13 cellular contexts compared by ENCODE assay signal in the genomic region with DNA sequence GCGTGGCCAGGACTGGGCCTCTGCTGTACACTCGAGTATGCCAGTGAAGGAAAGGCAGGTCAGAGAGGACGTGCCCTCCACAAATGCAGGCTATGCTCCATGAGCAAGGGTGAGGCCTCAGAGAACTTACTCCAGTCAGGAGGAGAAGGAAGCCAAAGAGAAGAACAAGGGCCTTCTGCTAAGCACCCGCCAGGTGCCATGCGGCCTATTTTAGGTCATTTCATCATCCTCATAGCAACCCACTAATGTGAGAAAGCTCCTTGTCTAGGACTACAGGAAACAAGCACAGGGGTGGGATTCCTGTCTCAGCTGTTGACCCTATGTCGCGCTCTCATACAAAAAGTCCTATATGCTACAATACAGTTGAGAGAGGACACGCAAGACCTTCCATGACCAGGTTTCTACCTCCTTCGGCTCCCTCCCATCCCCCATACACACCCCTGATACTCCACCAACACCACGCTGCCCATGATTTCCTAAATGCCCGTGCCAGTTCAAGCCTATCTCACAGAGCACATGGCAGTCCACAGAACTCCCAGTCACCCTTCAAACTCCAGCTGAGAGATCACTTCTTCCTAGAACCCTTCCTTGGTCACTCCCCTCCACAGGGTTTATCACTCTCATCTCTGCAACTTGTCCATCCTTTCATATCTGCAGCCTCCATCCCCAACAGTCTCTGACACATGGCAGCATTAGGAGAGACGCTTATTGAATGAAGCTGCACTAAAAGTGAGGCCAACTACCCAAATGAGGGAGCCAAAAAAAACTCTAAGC. TPM values are rescaled to one million over a fixed set of nuclear protein-coding genes. Genes with fewer than 3 reads are reported as not detected.
A peak's percentile ranks its signal among the peaks of the same experiment; 100 is the strongest.
DNase-seq lines count a peak whose midpoint lies in the region; ATAC-seq and TF ChIP-seq lines count a peak whose summit lies in the region.
"Had no signal": no experiment of that assay in that cellular context is flagged by ENCODE, and none has a peak within 500 bp of the region (broad histone marks: within the 10 kb centered on the region; RNA-seq: fewer than 3 reads in every experiment).

No MANE protein-coding gene starts in this region.

- POLR2A ChIA-PET in OCI-LY7 (lab: Charles Lee), result interaction anchor here (0.5 to 2.3 kb wide), 4 partner anchors 10 to 306 kb away, joined by 3 to 4 read pairs (median 4); no protein-coding TSS in a partner anchor

- H3K27ac Mint-ChIP-seq in effector memory CD8-positive, alpha-beta T cell, result peak overlapping the region; percentile 6 to 56

- ATAC-seq in Right ventricle myocardium superior (ENCODE audit: poor library complexity), result peak; percentile 33
- ATAC-seq in effector memory CD8-positive, alpha-beta T cell (replicated peaks), result no peak
- peak; percentile 41 to 63 for ATAC-seq in gastrocnemius medialis
- no peak for ATAC-seq in mucosa of descending colon
- ATAC-seq: stimulated activated naive CD8-positive, alpha-beta T cell treated with anti-CD3 and anti-CD28 coated beads, Interleukin-15, Interleukin-2, amounts not matched to agents 100 U/mL and 50 U/mL, for 24 hours had no signal

- H3K27ac ChIP-seq in right atrium auricular region (no peak overlapping the region), OCI-LY7 (ENCODE audit: low read depth, low read length, poor library complexity, severe bottlenecking) (no peak overlapping the region), gastrocnemius medialis (peak overlapping the region; percentile 29 to 63 (median 50)), ascending aorta (no peak overlapping the region)
- H3K27ac ChIP-seq: sigmoid colon, upper lobe of left lung had no signal

- DNase-seq in Right ventricle myocardium superior (no peak), right atrium auricular region (ENCODE audit: low spot score) (no peak), OCI-LY7 (ENCODE audit: low spot score) (peak; percentile 5), gastrocnemius medialis (peak in 1 of 2 donors; percentile 33), DMS 273 (lab: John Stamatoyannopoulos, UW; ENCODE audit: unreplicated experiment) (no peak), ascending aorta (ENCODE audit: low spot score in 2 of 2) (no peak), mucosa of descending colon (no peak)
- no peak for DNase-seq in effector memory CD8-positive, alpha-beta T cell
- DNase-seq: endodermal cell; sigmoid colon; stimulated activated naive CD8-positive, alpha-beta T cell treated with anti-CD3 and anti-CD28 coated beads, Interleukin-15, Interleukin-2, amounts not matched to agents 100 U/mL and 50 U/mL, for 24 hours; upper lobe of left lung had no signal

- BruUV-seq in OCI-LY7 (replicated peaks; lab: Mats Ljungman, UMichigan), result no TSS peak

- H3K4me3 Mint-ChIP-seq in effector memory CD8-positive, alpha-beta T cell, result no peak overlapping the region
- H3K4me3 Mint-ChIP-seq: endodermal cell had no signal

- no peak overlapping the region for H3K4me2 ChIP-seq in OCI-LY7 (ENCODE audit: low read length)

- peaks cover 0 to 54% of the 10 kb centered on the region in 2 donors for H3K4me1 ChIP-seq in right atrium auricular region
- peaks cover 5% of the 10 kb centered on the region for H3K4me1 ChIP-seq in OCI-LY7 (ENCODE audit: insufficient read depth, low read length, poor library complexity, severe bottlenecking)
- peaks cover 69 to 74% of the 10 kb centered on the region in 2 donors for H3K4me1 ChIP-seq in gastrocnemius medialis
- H3K4me1 ChIP-seq in ascending aorta, result peaks cover 3 to 4% of the 10 kb centered on the region in 2 donors
- H3K4me1 ChIP-seq in mucosa of descending colon (ENCODE audit: low read depth), result peaks cover 31% of the 10 kb centered on the region

- peaks cover 34% of the 10 kb centered on the region for H3K36me3 Mint-ChIP-seq in effector memory CD8-positive, alpha-beta T cell (ENCODE audit: insufficient read depth)
- H3K36me3 Mint-ChIP-seq: IgD-negative memory B cell had no signal

- H4K20me1 ChIP-seq in OCI-LY7 (ENCODE audit: insufficient read depth, low read length), result peaks cover 17% of the 10 kb centered on the region

- in situ Hi-C loops in gastrocnemius medialis (cut with MboI; ENCODE audit: low sequenced_read_pairs in 4 of 4), result no loop called here

- intact Hi-C loops in Right ventricle myocardium superior (cut with DNase I), result no loop called here
- intact Hi-C loops in OCI-LY7 (cut with micrococcal nuclease; ENCODE audit: unreplicated experiment), result no loop called here
- intact Hi-C loops in gastrocnemius medialis (cut with DNase I; ENCODE audit: low total_unique reads), result no loop called here
- intact Hi-C loops in ascending aorta (cut with DNase I), result no loop called here
- intact Hi-C loops in mucosa of descending colon (cut with DNase I, micrococcal nuclease), result loop anchor here in 1 of 2 donors (5.0 kb wide), 1 partner anchor 261 kb away; no protein-coding TSS in a partner anchor

- no peaks in the 10 kb centered on the region for H3K9me2 ChIP-seq in OCI-LY7 (ENCODE audit: insufficient read depth, low read length)

- no peaks in the 10 kb centered on the region for H3K9me3 Mint-ChIP-seq in effector memory CD8-positive, alpha-beta T cell
- H3K9me3 Mint-ChIP-seq: endodermal cell, IgD-negative memory B cell had no signal

- no peaks in the 10 kb centered on the region for H3K27me3 Mint-ChIP-seq in effector memory CD8-positive, alpha-beta T cell
- H3K27me3 Mint-ChIP-seq: IgD-negative memory B cell had no signal

- peaks cover 54% of the 10 kb centered on the region; the same call in 1 of the 2 replicates for H3K79me2 ChIP-seq in OCI-LY7 (ENCODE audit: insufficient read depth, low read depth, low read length)

- TF ChIP-seq POLR2A in gastrocnemius medialis (IDR thresholded peaks at IDR 0.05), result no peak

- CTCF ChIA-PET in OCI-LY7 (lab: Charles Lee; ENCODE audit: unreplicated experiment), result no interaction called here

- no peaks in the 10 kb centered on the region for H3K9me3 ChIP-seq in right atrium auricular region
- no peaks in the 10 kb centered on the region for H3K9me3 ChIP-seq in OCI-LY7 (ENCODE audit: low read length)
- H3K9me3 ChIP-seq in gastrocnemius medialis, result no peaks in the 10 kb centered on the region
- no peaks in the 10 kb centered on the region for H3K9me3 ChIP-seq in ascending aorta
- no peaks in the 10 kb centered on the region for H3K9me3 ChIP-seq in mucosa of descending colon
- H3K9me3 ChIP-seq: sigmoid colon, upper lobe of left lung had no signal

- H3K4me3 ChIP-seq in right atrium auricular region (no peak overlapping the region), OCI-LY7 (ENCODE audit: low read depth, low read length, poor library complexity, severe bottlenecking) (no peak overlapping the region), gastrocnemius medialis (no peak overlapping the region), ascending aorta (no peak overlapping the region), mucosa of descending colon (no peak overlapping the region)
- H3K4me3 ChIP-seq: sigmoid colon, upper lobe of left lung had no signal

- no peaks in the 10 kb centered on the region for H3K27me3 ChIP-seq in right atrium auricular region
- H3K27me3 ChIP-seq in gastrocnemius medialis, result no peaks in the 10 kb centered on the region
- H3K27me3 ChIP-seq in ascending aorta, result no peaks in the 10 kb centered on the region
- H3K27me3 ChIP-seq: sigmoid colon, upper lobe of left lung had no signal

- peaks cover 34 to 37% of the 10 kb centered on the region in 2 donors for H3K4me1 Mint-ChIP-seq in effector memory CD8-positive, alpha-beta T cell (ENCODE audit: low read depth in 2 of 2)

- peaks cover 7% of the 10 kb centered on the region for H3K36me3 ChIP-seq in right atrium auricular region
- peaks cover 41% of the 10 kb centered on the region for H3K36me3 ChIP-seq in OCI-LY7 (ENCODE audit: insufficient read depth, low read length)
- peaks cover 0 to 5% of the 10 kb centered on the region in 2 donors for H3K36me3 ChIP-seq in gastrocnemius medialis
- peaks cover 10 to 11% of the 10 kb centered on the region in 2 donors for H3K36me3 ChIP-seq in ascending aorta
- no peaks in the 10 kb centered on the region for H3K36me3 ChIP-seq in mucosa of descending colon (ENCODE audit: low read depth)

- H2AFZ ChIP-seq in OCI-LY7 (ENCODE audit: low read length), result no peak overlapping the region

- TF ChIP-seq CTCF in right atrium auricular region (IDR thresholded peaks at IDR 0.05) (no peak), OCI-LY7 (conservative IDR thresholded peaks at IDR 0.05; ENCODE audit: low read length) (no peak), gastrocnemius medialis (IDR thresholded peaks at IDR 0.05 in 4 of 5, conservative IDR thresholded peaks at IDR 0.05 in 1 of 5) (no peak), ascending aorta (IDR thresholded peaks at IDR 0.05) (no peak), mucosa of descending colon (IDR thresholded peaks at IDR 0.05) (no peak)

RNA-seq across cellular contexts. Expression of a gene that starts 26.8 kb away (rescaled TPM):
- total RNA-seq in Right ventricle myocardium superior (172 TPM), right atrium auricular region (100 to 1,000 TPM; 178 to 207 TPM), OCI-LY7 (2022) (159 and 164 TPM in 2 replicates), gastrocnemius medialis (100 to 1,000 TPM; 265 to 438 (median 354) TPM), ascending aorta (21.1 TPM), mucosa of descending colon (100 to 1,000 TPM in 1 of 3 donors, 10 to 100 TPM in 2; 83.6 to 120 (median 92.3) TPM)
- 186 and 204 TPM in 2 replicates for total RNA-seq in OCI-LY7 (2014; rRNA removed; shearing (Covaris generic))

Comparison
In these comparisons a context has a peak if more than half of its experiments do, and no peak if none do; other contexts are left out.
1. ATAC-seq: peak in Right ventricle myocardium superior (single experiment) and gastrocnemius medialis (2 of 2); none in effector memory CD8-positive, alpha-beta T cell (single experiment) and mucosa of descending colon (single experiment).
2. H3K27ac ChIP-seq: peak in gastrocnemius medialis (4 of 4); none in right atrium auricular region (0 of 2), OCI-LY7 (single experiment) and ascending aorta (0 of 2).